1 cellular context compared by ENCODE assay signal in the genomic region with DNA sequence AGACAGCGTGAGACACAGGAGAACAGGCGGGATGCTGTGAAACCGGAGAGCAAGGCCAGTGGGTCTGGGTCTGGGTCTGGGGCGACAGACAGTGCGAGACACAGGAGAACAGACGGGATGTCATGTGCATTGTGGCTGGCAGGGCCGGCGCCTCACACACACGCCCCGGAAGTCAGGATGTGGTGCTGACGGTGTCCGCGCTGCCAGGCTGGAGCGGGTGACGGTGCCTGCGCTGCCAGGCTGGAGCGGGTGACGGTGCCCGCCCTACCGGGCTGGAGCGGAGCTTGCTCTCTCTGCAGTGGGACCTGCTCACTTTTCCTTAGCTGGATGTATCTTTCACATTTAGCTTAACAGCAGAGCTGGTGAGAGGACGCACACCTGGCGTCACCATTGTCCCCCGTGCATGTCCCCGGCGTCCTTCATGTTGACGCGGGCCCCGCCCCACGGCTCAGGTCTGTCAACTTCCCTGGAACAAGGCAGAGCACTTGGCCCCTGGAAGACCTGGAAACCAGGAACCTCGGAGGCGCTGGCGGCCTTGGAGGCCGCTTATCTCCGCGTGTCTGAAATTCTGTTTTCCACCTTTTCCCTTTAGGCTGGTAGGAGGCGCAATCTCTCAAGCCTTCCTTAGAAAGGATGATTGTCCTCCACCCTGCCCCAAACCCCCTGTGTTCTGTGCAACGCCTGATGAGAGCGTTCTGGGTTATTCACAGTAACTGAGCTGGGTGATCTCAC.
TF ChIP-seq lines count a peak whose summit lies in the region.

No MANE protein-coding gene starts in this region.

TF ChIP-seq in GM23338, 12 proteins besides CTCF, POLR2A, EP300 and RAD21 (continued from another document):
- TF ChIP-seq POLR2AphosphoS5 (IDR thresholded peaks at IDR 0.05; ENCODE audit: low read depth), result no peak
- TF ChIP-seq, protein P1, sequence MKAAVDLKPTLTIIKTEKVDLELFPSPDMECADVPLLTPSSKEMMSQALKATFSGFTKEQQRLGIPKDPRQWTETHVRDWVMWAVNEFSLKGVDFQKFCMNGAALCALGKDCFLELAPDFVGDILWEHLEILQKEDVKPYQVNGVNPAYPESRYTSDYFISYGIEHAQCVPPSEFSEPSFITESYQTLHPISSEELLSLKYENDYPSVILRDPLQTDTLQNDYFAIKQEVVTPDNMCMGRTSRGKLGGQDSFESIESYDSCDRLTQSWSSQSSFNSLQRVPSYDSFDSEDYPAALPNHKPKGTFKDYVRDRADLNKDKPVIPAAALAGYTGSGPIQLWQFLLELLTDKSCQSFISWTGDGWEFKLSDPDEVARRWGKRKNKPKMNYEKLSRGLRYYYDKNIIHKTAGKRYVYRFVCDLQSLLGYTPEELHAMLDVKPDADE (IDR thresholded peaks at IDR 0.05), result no peak
- TF ChIP-seq STAT1 (IDR thresholded peaks at IDR 0.05; ENCODE audit: unreplicated experiment), result no peak
- TF ChIP-seq, protein P2, sequence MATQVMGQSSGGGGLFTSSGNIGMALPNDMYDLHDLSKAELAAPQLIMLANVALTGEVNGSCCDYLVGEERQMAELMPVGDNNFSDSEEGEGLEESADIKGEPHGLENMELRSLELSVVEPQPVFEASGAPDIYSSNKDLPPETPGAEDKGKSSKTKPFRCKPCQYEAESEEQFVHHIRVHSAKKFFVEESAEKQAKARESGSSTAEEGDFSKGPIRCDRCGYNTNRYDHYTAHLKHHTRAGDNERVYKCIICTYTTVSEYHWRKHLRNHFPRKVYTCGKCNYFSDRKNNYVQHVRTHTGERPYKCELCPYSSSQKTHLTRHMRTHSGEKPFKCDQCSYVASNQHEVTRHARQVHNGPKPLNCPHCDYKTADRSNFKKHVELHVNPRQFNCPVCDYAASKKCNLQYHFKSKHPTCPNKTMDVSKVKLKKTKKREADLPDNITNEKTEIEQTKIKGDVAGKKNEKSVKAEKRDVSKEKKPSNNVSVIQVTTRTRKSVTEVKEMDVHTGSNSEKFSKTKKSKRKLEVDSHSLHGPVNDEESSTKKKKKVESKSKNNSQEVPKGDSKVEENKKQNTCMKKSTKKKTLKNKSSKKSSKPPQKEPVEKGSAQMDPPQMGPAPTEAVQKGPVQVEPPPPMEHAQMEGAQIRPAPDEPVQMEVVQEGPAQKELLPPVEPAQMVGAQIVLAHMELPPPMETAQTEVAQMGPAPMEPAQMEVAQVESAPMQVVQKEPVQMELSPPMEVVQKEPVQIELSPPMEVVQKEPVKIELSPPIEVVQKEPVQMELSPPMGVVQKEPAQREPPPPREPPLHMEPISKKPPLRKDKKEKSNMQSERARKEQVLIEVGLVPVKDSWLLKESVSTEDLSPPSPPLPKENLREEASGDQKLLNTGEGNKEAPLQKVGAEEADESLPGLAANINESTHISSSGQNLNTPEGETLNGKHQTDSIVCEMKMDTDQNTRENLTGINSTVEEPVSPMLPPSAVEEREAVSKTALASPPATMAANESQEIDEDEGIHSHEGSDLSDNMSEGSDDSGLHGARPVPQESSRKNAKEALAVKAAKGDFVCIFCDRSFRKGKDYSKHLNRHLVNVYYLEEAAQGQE (IDR thresholded peaks at IDR 0.05; ENCODE audit: unreplicated experiment), result no peak
- TF ChIP-seq JUNB (IDR thresholded peaks at IDR 0.05; ENCODE audit: unreplicated experiment), result no peak
- TF ChIP-seq ZNF114 (CRISPR knock-in tag; IDR thresholded peaks at IDR 0.05), result no peak
TF ChIP-seq in GM23338: peak in this region for 0.
